Comparison of ENCODE assay signal across 8 cellular contexts in the genomic region with DNA sequence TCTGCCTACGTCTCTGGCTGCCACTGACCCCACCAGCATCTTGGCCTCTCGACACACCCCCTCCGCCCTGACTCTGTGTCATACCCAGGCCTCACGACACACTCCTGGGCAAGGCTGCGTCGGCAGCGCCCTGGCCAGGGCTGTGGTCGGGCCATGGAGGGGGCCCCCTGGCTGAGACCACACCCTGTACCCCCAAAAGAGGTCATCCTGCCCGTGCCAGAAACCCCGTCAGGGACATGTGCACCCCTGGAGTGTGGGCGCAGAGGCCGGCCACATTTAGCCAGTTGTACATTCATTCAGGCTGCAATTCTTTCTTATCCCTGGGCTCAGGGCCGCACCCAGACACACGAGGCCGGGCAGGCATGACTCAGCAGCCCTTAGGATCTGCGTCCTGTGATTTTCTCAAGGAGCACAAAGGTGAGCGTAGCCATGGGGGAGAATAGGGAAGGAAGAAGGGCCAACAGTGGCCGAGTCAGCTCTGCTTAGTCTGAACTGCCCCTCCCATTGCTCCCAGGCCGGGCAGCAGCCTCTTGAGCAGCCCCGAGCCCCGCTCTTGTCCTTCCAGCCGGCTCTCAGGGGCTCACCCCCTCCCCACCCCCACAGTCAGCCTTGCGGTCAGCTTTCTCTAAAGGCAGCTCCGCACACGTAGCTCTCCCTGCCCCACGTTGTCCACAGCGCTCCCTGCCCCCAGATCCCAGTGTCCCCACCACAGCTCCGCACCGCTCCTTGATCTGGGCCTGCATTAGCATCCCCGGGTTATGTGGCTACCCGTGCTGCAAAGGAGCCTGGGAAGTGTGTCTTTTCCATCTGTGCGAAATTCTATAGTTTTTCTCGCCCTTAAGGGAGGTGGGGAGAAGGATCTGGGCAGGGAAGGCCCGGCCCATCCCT. TPM values are rescaled to one million over a fixed set of nuclear protein-coding genes. Genes with fewer than 3 reads are reported as not detected.
DNase-seq lines count a peak whose midpoint lies in the region; ATAC-seq, FAIRE-seq and TF ChIP-seq lines count a peak whose summit lies in the region.

No MANE protein-coding gene starts in this region.

- no peak for ATAC-seq in T-helper 17 cell
- no peak for ATAC-seq in activated CD4-positive, CD25-positive, alpha-beta regulatory T cell treated with anti-CD3 and anti-CD28 coated beads, Interleukin-2, amount 50 U/mL, for 24 hours

- no peaks in the 10 kb centered on the region for H3K36me3 Mint-ChIP-seq in T-helper 17 cell (ENCODE audit: low read depth)

- TF ChIP-seq POLR2A in H54 (IDR thresholded peaks at IDR 0.05; ENCODE audit: low read depth, low read length): peak; percentile 36

- H3K27me3 Mint-ChIP-seq in T-helper 17 cell: no peaks in the 10 kb centered on the region

- H3K4me1 Mint-ChIP-seq in T-helper 17 cell: peaks cover 9% of the 10 kb centered on the region

- no peak for FAIRE-seq in H54 (lab: Jason Lieb, UNC)

- H3K27me3 ChIP-seq in cardiac muscle cell: no peaks in the 10 kb centered on the region

- DNase-seq in H54 (ENCODE audit: insufficient read length, low spot score) (peak; percentile 81), T-helper 17 cell (no peak), cardiac muscle cell (ENCODE audit: low read depth in 1 of 2, low spot score in 1 of 2) (peak; percentile 11 to 86), retina (peak; percentile 54), posterior cingulate gyrus (no peak), NCI-H146 treated with DMSO at 0.1 percent for 48 hours (lab: John Stamatoyannopoulos, UW; ENCODE audit: unreplicated experiment) (no peak)
- no peak for DNase-seq in stimulated activated naive CD4-positive, alpha-beta T cell treated with Interleukin-2 at 50 U/mL for 16 hours (lab: John Stamatoyannopoulos, UW)

- peaks cover 7% of the 10 kb centered on the region for H3K36me3 ChIP-seq in cardiac muscle cell

- H3K27ac ChIP-seq in cardiac muscle cell: no peak overlapping the region

- H3K4me3 ChIP-seq in cardiac muscle cell: no peak overlapping the region

- intact Hi-C loops in posterior cingulate gyrus (cut with DNase I): no loop called here

- peaks cover 4% of the 10 kb centered on the region for H3K4me1 ChIP-seq in cardiac muscle cell (ENCODE audit: low read depth)

- no peak overlapping the region for H3K27ac Mint-ChIP-seq in T-helper 17 cell

- peak overlapping the region; percentile 56 for H3K4me3 Mint-ChIP-seq in T-helper 17 cell

- no peak for TF ChIP-seq CTCF in cardiac muscle cell (IDR thresholded peaks at IDR 0.05; ENCODE audit: low read depth, low read length)

- H3K9me3 ChIP-seq in T-helper 17 cell (ENCODE audit: control insufficient read depth, low read length, poor library complexity, severe bottlenecking): no peaks in the 10 kb centered on the region
- no peaks in the 10 kb centered on the region for H3K9me3 ChIP-seq in cardiac muscle cell (ENCODE audit: low read depth)

RNA-seq across cellular contexts. Expression of a gene that starts 7.9 kb away (rescaled TPM):
- total RNA-seq in T-helper 17 cell: 10 to 100 TPM; 22.0 to 26.0 TPM
- 9.8 and 17.3 TPM in 2 replicates for total RNA-seq in cardiac muscle cell
- polyA plus RNA-seq in cardiac muscle cell: 58.4 and 83.3 TPM in 2 replicates

RNA-seq across cellular contexts. Expression of a gene that starts 21.2 kb away (rescaled TPM):
- total RNA-seq in T-helper 17 cell (10 to 100 TPM; 20.5 to 23.2 TPM), cardiac muscle cell (14.4 and 20.1 TPM in 2 replicates)
- 27.8 and 32.6 TPM in 2 replicates for polyA plus RNA-seq in cardiac muscle cell

RNA-seq across cellular contexts. Expression of a gene that starts 49.3 kb away (rescaled TPM):
- total RNA-seq in T-helper 17 cell (100 to 1,000 TPM in 1 of 2 donors, 10 to 100 TPM in 1; 93.1 to 106 TPM), cardiac muscle cell (74.4 and 76.2 TPM in 2 replicates)
- polyA plus RNA-seq in cardiac muscle cell: 82.4 and 103 TPM in 2 replicates

Comparison
In these comparisons a context has a peak if more than half of its experiments do, and no peak if none do; other contexts are left out.
1. DNase-seq: peak in H54 (single experiment), cardiac muscle cell (2 of 2) and retina (single experiment); none in T-helper 17 cell (0 of 3), posterior cingulate gyrus (0 of 10), NCI-H146 treated with DMSO at 0.1 percent for 48 hours (single experiment) and stimulated activated naive CD4-positive, alpha-beta T cell treated with Interleukin-2 at 50 U/mL for 16 hours (single experiment).